Comparison of ENCODE assay signal across 8 cellular contexts in the genomic region with DNA sequence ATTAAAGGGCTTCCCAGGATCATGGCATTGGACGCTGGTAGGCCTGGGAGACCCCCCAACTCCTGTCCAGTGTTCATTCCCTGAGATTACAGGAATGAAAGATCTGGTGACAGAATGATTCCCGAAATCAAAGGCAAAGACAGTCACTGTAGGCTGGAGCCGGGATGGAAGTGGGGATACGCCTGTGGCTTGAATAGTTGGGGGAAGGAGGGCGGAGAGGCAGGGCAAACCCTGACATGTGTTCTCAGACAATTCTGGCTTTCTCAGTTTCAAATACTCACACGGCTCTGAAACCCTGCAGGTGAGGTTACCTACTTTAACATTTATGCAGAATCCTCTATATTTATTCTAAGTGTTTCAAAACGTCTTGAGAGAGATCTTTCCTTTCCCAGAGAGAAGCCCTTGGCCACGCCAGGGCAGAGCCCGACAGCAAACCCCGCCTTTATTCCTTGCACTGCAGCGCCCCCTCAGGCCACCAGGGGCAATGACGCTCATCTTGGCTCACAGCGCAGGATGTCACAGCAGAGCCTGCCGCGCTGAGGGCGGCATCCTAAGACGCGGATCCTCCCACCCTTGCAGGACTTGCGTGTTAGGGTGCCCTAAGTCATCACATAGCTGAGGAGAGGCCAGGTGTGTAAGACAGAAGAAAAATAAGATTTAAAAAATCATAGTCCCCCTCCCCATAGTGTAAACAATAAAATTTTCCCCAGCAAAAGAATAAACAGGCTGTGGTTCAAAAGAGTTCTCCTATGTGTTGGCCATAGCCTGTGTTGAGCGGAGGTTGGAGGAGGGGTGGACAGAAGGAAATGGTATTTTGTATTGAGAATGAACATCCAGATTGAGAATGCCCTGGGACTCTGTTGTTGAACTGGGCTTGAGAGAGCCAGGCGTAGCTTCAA.
A peak's percentile ranks its signal among the peaks of the same experiment; 100 is the strongest.
DNase-seq lines count a peak whose midpoint lies in the region; ATAC-seq lines count a peak whose summit lies in the region.

No MANE protein-coding gene starts in this region.

- ATAC-seq in GM21786 (IDR thresholded peaks at IDR 0.05; ENCODE audit: unreplicated experiment): peak; percentile 98

- peak; percentile 43 for DNase-seq in NCI-H1436 (lab: John Stamatoyannopoulos, UW)
- DNase-seq in NCI-H1436 treated with DMSO at 0.1 percent for 48 hours (lab: John Stamatoyannopoulos, UW): no peak
- DNase-seq in KBM-7: peak; percentile 73
- DNase-seq in SK-MEL-5 (ENCODE audit: low read depth, low spot score): peak; percentile 76
- peak; percentile 89 for DNase-seq in cerebellar cortex (ENCODE audit: low spot score)
- DNase-seq in left kidney (ENCODE audit: low read depth, low spot score): peak; percentile 91
- peak; percentile 9 to 30 (median 19) for DNase-seq in stimulated activated CD4-positive, alpha-beta T cell treated with anti-CD3 and anti-CD28 coated beads, TNF-alpha, amount 100 ng/mL, for 48 hours (ENCODE audit: low read depth in 3 of 3)

- in situ Hi-C loops in KBM-7 (cut with MboI; ENCODE audit: low pct_unique_long_range_greater_than_20kb, low sequenced_read_pairs): no loop called here
- in situ Hi-C loops in SK-MEL-5 (cut with HindIII; ENCODE audit: low pct_unique_long_range_greater_than_20kb, low sequenced_read_pairs): no loop called here
